ENCODE assay signal across 11 cellular contexts in genomic region chr5:158953929-158954534, GRCh38.
DNase-seq lines count a peak whose midpoint lies in the region; ATAC-seq, FAIRE-seq and TF ChIP-seq lines count a peak whose summit lies in the region.
"Had no signal": no experiment of that assay in that cellular context is flagged by ENCODE, and none has a peak within 500 bp of the region (broad histone marks: within the 10 kb centered on the region; RNA-seq: fewer than 3 reads in every experiment).

No MANE protein-coding gene starts in this region.

- TF ChIP-seq CTCF in DOHH2 (IDR thresholded peaks at IDR 0.05; ENCODE audit: low read depth, low read length, poor library complexity, severe bottlenecking), result no peak

- H3K27ac ChIP-seq in DOHH2 (ENCODE audit: low read depth, low read length), result peak overlapping the region; percentile 98
- H3K27ac ChIP-seq: BLaER1, epithelial cell of prostate had no signal

- no peaks in the 10 kb centered on the region for H4K20me1 ChIP-seq in DOHH2 (ENCODE audit: control insufficient read depth, insufficient read depth, low read depth, low read length)

- DNase-seq in NOMO-1 treated with dmso at 0.1 percent for 144 hours (lab: John Stamatoyannopoulos, UW; ENCODE audit: unreplicated experiment) (peak; percentile 93), NCI-H1694 treated with DMSO at 0.1 percent for 48 hours (lab: John Stamatoyannopoulos, UW) (no peak), NCI-H128 (lab: John Stamatoyannopoulos, UW; ENCODE audit: unreplicated experiment) (no peak), NCI-H345 treated with DMSO at 0.1 percent for 48 hours (lab: John Stamatoyannopoulos, UW; ENCODE audit: unreplicated experiment) (no peak), urothelium cell line (ENCODE audit: low spot score) (no peak)
- DNase-seq: activated effector memory CD4-positive, alpha-beta T cell treated with Interleukin-2 at 50 U/mL for 16 hours had no signal

- ATAC-seq in GM19395 (IDR thresholded peaks at IDR 0.05; ENCODE audit: unreplicated experiment) (peak; percentile 86), HG03039 (IDR thresholded peaks at IDR 0.05; ENCODE audit: unreplicated experiment) (peak; percentile 64)

- peak overlapping the region; percentile 90 for H3K4me2 ChIP-seq in DOHH2 (ENCODE audit: low read length)
- H3K4me2 ChIP-seq: BLaER1 had no signal

- H3K9me2 ChIP-seq in DOHH2 (replicated peaks; ENCODE audit: control insufficient read depth, low read length), result no peaks in the 10 kb centered on the region

- peaks cover 98% of the 10 kb centered on the region for H3K4me1 ChIP-seq in DOHH2 (ENCODE audit: control insufficient read depth, low read length)

- peaks cover 59% of the 10 kb centered on the region for H3F3A ChIP-seq in DOHH2 (ENCODE audit: control insufficient read depth, insufficient read depth)

- H3K9me3 ChIP-seq in DOHH2 (ENCODE audit: control insufficient read depth, insufficient read depth, low read length), result no peaks in the 10 kb centered on the region
- H3K9me3 ChIP-seq: BLaER1 had no signal

- no peak for FAIRE-seq in urothelium cell line (lab: Jason Lieb, UNC)

- peak overlapping the region; percentile 59 for H3K4me3 ChIP-seq in DOHH2 (ENCODE audit: low read length)
- H3K4me3 ChIP-seq: BLaER1 had no signal

- H3K36me3 ChIP-seq in DOHH2 (ENCODE audit: control insufficient read depth, low read length), result peaks cover 24% of the 10 kb centered on the region

- peaks cover 66% of the 10 kb centered on the region for H3K79me2 ChIP-seq in DOHH2 (ENCODE audit: control insufficient read depth, low read length)

- H3K27me3 ChIP-seq in DOHH2 (ENCODE audit: control insufficient read depth, low read length), result no peaks in the 10 kb centered on the region
- H3K27me3 ChIP-seq: BLaER1 had no signal
